1 cellular context compared by ENCODE assay signal in the genomic region with DNA sequence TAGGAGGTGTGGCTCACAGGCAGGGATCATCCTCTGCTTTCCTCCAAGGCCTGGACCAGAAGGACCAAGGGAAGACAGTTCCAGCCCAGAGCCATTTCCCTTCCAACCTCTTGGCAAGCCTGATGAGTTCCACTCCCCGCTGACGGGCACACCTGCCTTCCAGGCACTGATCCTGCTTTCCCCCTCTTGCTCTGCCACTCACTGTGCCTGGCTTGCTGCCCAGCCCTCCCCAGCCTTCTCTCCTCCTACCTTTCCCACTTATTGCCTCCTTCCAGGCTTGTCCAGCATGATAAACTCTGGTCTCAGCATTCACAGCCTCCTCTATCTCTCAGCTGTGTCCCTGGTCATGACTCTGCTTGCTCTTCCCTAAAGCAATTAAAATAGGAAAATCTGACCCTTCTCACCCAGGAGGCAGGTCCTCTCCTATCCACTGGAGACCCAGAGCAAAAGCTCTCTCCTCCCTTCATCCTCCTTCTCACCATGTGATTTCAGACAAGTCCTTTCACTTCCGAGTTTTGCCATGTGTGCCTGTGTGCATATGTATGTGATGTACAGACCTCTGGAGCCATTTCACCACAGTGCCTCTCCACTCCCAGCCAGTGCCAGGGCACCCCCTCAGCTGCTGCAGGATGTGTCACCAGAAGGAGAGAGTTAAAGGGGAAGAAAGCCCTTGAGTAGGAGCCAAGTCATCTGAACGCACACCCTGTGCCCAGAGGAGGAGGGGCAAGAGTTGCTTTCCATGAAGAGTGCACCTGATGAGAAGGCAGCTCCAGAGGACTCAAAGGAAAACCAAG.
TF ChIP-seq lines count a peak whose summit lies in the region.

No MANE protein-coding gene starts in this region.

TF ChIP-seq in HEK293T, 16 proteins besides CTCF, POLR2A, EP300 and RAD21 (continued from another document):
- no peak for TF ChIP-seq BHLHE40 (IDR thresholded peaks at IDR 0.05; ENCODE audit: borderline replicate concordance)
- no peak for TF ChIP-seq FOXA1 (IDR thresholded peaks at IDR 0.05)
TF ChIP-seq in HEK293T: peak in this region for 0.
